29 cellular contexts compared by ENCODE assay signal in the genomic region with DNA sequence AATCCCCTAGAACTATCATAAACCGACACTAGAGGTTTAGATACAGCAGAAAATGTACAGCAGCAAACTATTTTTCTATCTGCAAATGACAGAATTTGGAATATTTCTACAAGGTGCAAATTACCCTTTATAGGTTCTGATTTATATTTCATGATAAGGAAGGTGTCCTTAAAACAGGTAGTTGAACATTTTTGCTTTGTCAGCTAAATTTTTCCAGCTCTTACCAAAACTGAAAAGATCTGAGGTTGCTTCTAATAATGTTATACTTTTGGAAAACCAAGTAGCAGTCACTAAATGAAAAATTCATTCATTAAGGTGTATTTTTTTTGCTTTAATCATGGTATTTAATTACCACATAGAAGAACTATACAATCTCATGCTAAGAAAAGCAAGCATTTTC. TPM values are rescaled to one million over a fixed set of nuclear protein-coding genes. Genes with fewer than 3 reads are reported as not detected.
"Had no signal": no experiment of that assay in that cellular context is flagged by ENCODE, and none has a peak within 500 bp of the region (broad histone marks: within the 10 kb centered on the region; RNA-seq: fewer than 3 reads in every experiment).

No MANE protein-coding gene starts in this region.

- H3K9me3 ChIP-seq: left lung, lower lobe of right lung, ovary, right atrium auricular region, transverse colon, upper lobe of left lung, vagina had no signal

- H3K36me3 ChIP-seq: left lung, lower lobe of right lung, ovary, right atrium auricular region, transverse colon, upper lobe of left lung, vagina had no signal

- H3K27me3 ChIP-seq: ovary, upper lobe of left lung, vagina had no signal

- H3K27ac ChIP-seq: left lung, lower lobe of right lung, ovary, right atrium auricular region, skin epidermis, transverse colon, upper lobe of left lung, vagina had no signal

- FAIRE-seq: keratinocyte had no signal

- H3K4me1 ChIP-seq: left lung, lower lobe of right lung, right atrium auricular region, transverse colon, upper lobe of left lung, vagina had no signal

- ATAC-seq: left colon; left lung; lower lobe of right lung; natural killer cell; sciatic nerve; stimulated activated memory B cell treated with anti-CD40 and anti-IgM and Interleukin-4, amounts not matched to agents 10 μg/mL and 1 μg/mL and 100 μg/mL, for 72 hours; stimulated activated naive CD8-positive, alpha-beta T cell treated with anti-CD3 and anti-CD28 coated beads, Interleukin-15, amount 100 ng/mL, for 72 hours had no signal

- H3K27me3 Mint-ChIP-seq: progenitor cell of endocrine pancreas; stimulated activated naive CD8-positive, alpha-beta T cell treated with anti-CD3 and anti-CD28 coated beads, Interleukin-15, amount 100 ng/mL, for 72 hours had no signal

- H3K36me3 Mint-ChIP-seq: mesothelial cell of epicardium; naive B cell; natural killer cell; stimulated activated memory B cell treated with anti-CD40 and anti-IgM and Interleukin-4, amounts not matched to agents 10 μg/mL and 1 μg/mL and 100 μg/mL, for 72 hours had no signal

- H3K4me3 ChIP-seq: left lung, lower lobe of right lung, ovary, right atrium auricular region, skin epidermis, transverse colon, upper lobe of left lung, vagina had no signal

- H3K4me3 Mint-ChIP-seq: mesothelial cell of epicardium; naive B cell; natural killer cell; nephron progenitor cell; stimulated activated memory B cell treated with anti-CD40 and anti-IgM and Interleukin-4, amounts not matched to agents 10 μg/mL and 1 μg/mL and 100 μg/mL, for 72 hours; stimulated activated naive CD8-positive, alpha-beta T cell treated with anti-CD3 and anti-CD28 coated beads, Interleukin-15, amount 100 ng/mL, for 72 hours had no signal

- DNase-seq: hippocampal formation; left colon; left lung; lower lobe of right lung; mammary epithelial cell; mesendoderm; naive B cell; natural killer cell; nephron progenitor cell; ovary; stimulated activated CD4-positive, alpha-beta T cell treated with anti-CD3 and anti-CD28 coated beads, Interleukin-12 subunit alpha, Interleukin-12 subunit beta, amount 100 ng/mL, for 4 hours; stimulated activated CD4-positive, alpha-beta T cell treated with anti-CD3 and anti-CD28 coated beads, Interleukin-15, amount 100 ng/mL, for 24 hours; stimulated activated CD4-positive, alpha-beta T cell treated with anti-CD3 and anti-CD28 coated beads, Interleukin-2, amount 100 ng/mL, for 24 hours; stimulated activated CD4-positive, alpha-beta T cell treated with anti-CD3 and anti-CD28 coated beads, Interleukin-4, amount 100 ng/mL, for 4 hours; stimulated activated CD8-positive, alpha-beta memory T cell treated with anti-CD3 and anti-CD28 coated beads, Interleukin-4, amount 100 ng/mL, for 48 hours; stimulated activated naive CD4-positive, alpha-beta T cell treated with Interleukin-2 at 50 U/mL for 16 hours; stimulated activated naive CD8-positive, alpha-beta T cell treated with anti-CD3 and anti-CD28 coated beads, Interleukin-15, amount 100 ng/mL, for 72 hours; substantia nigra; transverse colon; upper lobe of left lung had no signal

- H3K27ac Mint-ChIP-seq: mesothelial cell of epicardium; naive B cell; natural killer cell; nephron progenitor cell; progenitor cell of endocrine pancreas; stimulated activated memory B cell treated with anti-CD40 and anti-IgM and Interleukin-4, amounts not matched to agents 10 μg/mL and 1 μg/mL and 100 μg/mL, for 72 hours; stimulated activated naive CD8-positive, alpha-beta T cell treated with anti-CD3 and anti-CD28 coated beads, Interleukin-15, amount 100 ng/mL, for 72 hours had no signal

- H3K4me1 Mint-ChIP-seq: mesothelial cell of epicardium; naive B cell; natural killer cell; stimulated activated memory B cell treated with anti-CD40 and anti-IgM and Interleukin-4, amounts not matched to agents 10 μg/mL and 1 μg/mL and 100 μg/mL, for 72 hours had no signal

- H3K9me3 Mint-ChIP-seq: mesothelial cell of epicardium; natural killer cell; nephron progenitor cell; stimulated activated memory B cell treated with anti-CD40 and anti-IgM and Interleukin-4, amounts not matched to agents 10 μg/mL and 1 μg/mL and 100 μg/mL, for 72 hours; stimulated activated naive CD8-positive, alpha-beta T cell treated with anti-CD3 and anti-CD28 coated beads, Interleukin-15, amount 100 ng/mL, for 72 hours had no signal

RNA-seq across cellular contexts. Expression of gene SHISA2, which starts 9.0 kb away (rescaled TPM):
- total RNA-seq: right atrium auricular region, transverse colon, vagina had no signal
- polyA plus RNA-seq: liver had no signal
